ENCODE assay signal across 21 cellular contexts in genomic region chr4:123176605-123177004, GRCh38.
"Had no signal": no experiment of that assay in that cellular context is flagged by ENCODE, and none has a peak within 500 bp of the region (broad histone marks: within the 10 kb centered on the region; RNA-seq: fewer than 3 reads in every experiment).

No MANE protein-coding gene starts in this region.

- DNase-seq: dermis blood vessel endothelial cell; dorsolateral prefrontal cortex; effector CD4-positive, alpha-beta T cell; effector memory CD4-positive, alpha-beta T cell; foreskin keratinocyte; heart right ventricle; hippocampal formation; left cardiac atrium; left lung; left ventricle myocardium superior; lower lobe of right lung; mesenchymal stem cell; mucosa of descending colon had no signal

- H3K9me3 ChIP-seq: esophagus muscularis mucosa, gastroesophageal sphincter, left lung, lower lobe of right lung, mucosa of descending colon had no signal

- H3K27me3 ChIP-seq: dorsolateral prefrontal cortex, esophagus muscularis mucosa, foreskin keratinocyte, gastroesophageal sphincter, heart right ventricle, left lung had no signal

- H3K4me3 ChIP-seq: coronary artery, dorsolateral prefrontal cortex, esophagus muscularis mucosa, gastroesophageal sphincter, heart right ventricle, left lung, lower lobe of right lung, mucosa of descending colon had no signal

- ATAC-seq: foreskin keratinocyte, gastroesophageal sphincter, heart right ventricle, left cardiac atrium, left lung, left ventricle myocardium superior, lower lobe of right lung, mucosa of descending colon had no signal

- H3K36me3 ChIP-seq: esophagus muscularis mucosa, gastroesophageal sphincter, heart right ventricle, left lung, lower lobe of right lung had no signal

- H3K27ac ChIP-seq: coronary artery, dorsolateral prefrontal cortex, esophagus muscularis mucosa, foreskin keratinocyte, gastroesophageal sphincter, heart right ventricle, left lung, lower lobe of right lung had no signal

- H3K4me1 ChIP-seq: esophagus muscularis mucosa, foreskin keratinocyte, gastroesophageal sphincter, heart right ventricle, left lung, lower lobe of right lung had no signal

- FAIRE-seq: colon, endothelial cell of umbilical vein, frontal cortex, islet of Langerhans, keratinocyte had no signal
